Comparison of ENCODE assay signal across 1 cellular context in genomic region chr21:34276711-34277425, GRCh38.
TF ChIP-seq lines count a peak whose summit lies in the region.

No MANE protein-coding gene starts in this region.

TF ChIP-seq in GM12878, 131 proteins besides CTCF, POLR2A, EP300 and RAD21 (continued from another document):
- no peak for TF ChIP-seq ZBTB33 (IDR thresholded peaks at IDR 0.05)
- peak; percentile 60 for TF ChIP-seq PBX3 (IDR thresholded peaks at IDR 0.05; ENCODE audit: insufficient replicate concordance, low read depth, low read length)
- 0 out of 4 replicates have a peak, but pooled peaks of 1 of the 2 experiments have one; percentile 6 for TF ChIP-seq BHLHE40 (IDR thresholded peaks at IDR 0.05; ENCODE audit: borderline replicate concordance in 1 of 2, low read depth in 2 of 2, low read length in 1 of 2)
- 0 out of 2 replicates have a peak, but pooled peaks have one; percentile 25 for TF ChIP-seq CBX5 (IDR thresholded peaks at IDR 0.05; ENCODE audit: low read depth)
- peak; percentile 60; the same call in 1 of the 2 replicates for TF ChIP-seq BCL11A (IDR thresholded peaks at IDR 0.05; ENCODE audit: low read depth, low read length)
- TF ChIP-seq NFIC (IDR thresholded peaks at IDR 0.05; ENCODE audit: low read depth, low read length): 0 out of 2 replicates have a peak, but pooled peaks have one; percentile 28
- TF ChIP-seq MEF2A (IDR thresholded peaks at IDR 0.05; ENCODE audit: insufficient read depth, low read depth, low read length): no peak
- peak; percentile 60; the same call in 1 of the 2 replicates for TF ChIP-seq ATF2 (IDR thresholded peaks at IDR 0.05; ENCODE audit: low read length)
- peak; percentile 80 for TF ChIP-seq JUNB (IDR thresholded peaks at IDR 0.05)
- TF ChIP-seq SKIL (IDR thresholded peaks at IDR 0.05; ENCODE audit: low read depth, poor library complexity, severe bottlenecking): peak; percentile 25
- peak; percentile 66; the same call in 1 of the 2 replicates for TF ChIP-seq IRF4 (IDR thresholded peaks at IDR 0.05; ENCODE audit: low read depth, low read length)
- no peak for TF ChIP-seq TCF3 (IDR thresholded peaks at IDR 0.05; ENCODE audit: borderline replicate concordance, insufficient read depth, low read depth, low read length)
- TF ChIP-seq ATF7 (IDR thresholded peaks at IDR 0.05; ENCODE audit: low read depth): peak; percentile 23; the same call in 1 of the 2 replicates
- TF ChIP-seq RUNX3 (IDR thresholded peaks at IDR 0.05; ENCODE audit: low read length): peak; percentile 65
- 0 out of 2 replicates have a peak, but pooled peaks have one; percentile 44 for TF ChIP-seq CREB1 (IDR thresholded peaks at IDR 0.05; ENCODE audit: low read depth)
- no peak for TF ChIP-seq STAT1 (conservative IDR thresholded peaks at IDR 0.05)
- peak; percentile 25 to 26; a peak in 1 of 4 replicates for TF ChIP-seq IKZF2 (IDR thresholded peaks at IDR 0.05)
- no peak for TF ChIP-seq FOS (IDR thresholded peaks at IDR 0.05; ENCODE audit: borderline replicate concordance, extremely low read depth, insufficient read length)
- 0 out of 2 replicates have a peak, but pooled peaks have one; percentile 39 for TF ChIP-seq EED (IDR thresholded peaks at IDR 0.05; ENCODE audit: low read depth)
- TF ChIP-seq NFXL1 (IDR thresholded peaks at IDR 0.05; ENCODE audit: borderline replicate concordance): no peak
- no peak for TF ChIP-seq USF1 (IDR thresholded peaks at IDR 0.05; ENCODE audit: borderline replicate concordance, extremely low read length, insufficient read depth, low read depth, low read length)
- no peak for TF ChIP-seq CHD4 (IDR thresholded peaks at IDR 0.05)
